27 cellular contexts compared by ENCODE assay signal in the genomic region with DNA sequence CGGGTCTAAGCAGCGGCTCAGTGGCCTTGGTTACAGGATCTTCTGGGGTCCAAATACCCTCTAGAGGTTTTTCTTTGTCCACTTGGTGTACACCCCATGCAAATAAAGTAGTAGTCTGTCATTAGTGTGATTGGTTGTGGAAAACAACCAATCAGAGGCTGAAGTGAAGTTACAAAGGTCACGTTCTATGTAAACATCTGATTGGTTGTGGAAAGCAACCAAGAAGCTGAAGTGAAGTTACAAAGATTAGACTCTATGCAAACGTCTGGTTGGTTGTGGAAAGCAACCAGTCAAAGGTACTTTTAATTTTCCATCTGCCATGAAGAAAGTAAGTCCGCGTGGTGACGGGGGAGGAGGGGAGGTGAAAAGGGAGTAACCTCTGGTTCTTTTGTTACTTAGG.
"Had no signal": no experiment of that assay in that cellular context is flagged by ENCODE, and none has a peak within 500 bp of the region (broad histone marks: within the 10 kb centered on the region; RNA-seq: fewer than 3 reads in every experiment).

No MANE protein-coding gene starts in this region.

- DNase-seq: IMR-90; Karpas-422; KG1; MG63; NCI-H1092; NCI-H1105 treated with DMSO at 0.1 percent for 48 hours; NCI-H1417 treated with DMSO at 0.1 percent for 48 hours; NCI-H187; NCI-H2029; NCI-H2081 treated with DMSO at 0.1 percent for 48 hours; NCI-H2171; NCI-H226; NCI-H446; NCI-H510A; NCI-H524 treated with DMSO at 0.1 percent for 48 hours; NCI-H69; NCI-H774; NK-92 treated with Interleukin-12 subunit alpha and Interleukin-12 subunit beta, amount 100 ng/mL, for 24 hours; PC-3; Peyer's patch; SHP77 treated with DMSO at 0.1 percent for 48 hours; SJCRH30; SW 1271; T-cell had no signal

- H3K27ac Mint-ChIP-seq: T-cell; T-helper 1 cell treated with Interleukin-12 subunit alpha and Interleukin-12 subunit beta and Interleukin-4 antibody, amounts not matched to agents 30 μg/mL and 1 μg/mL, for 36 hours had no signal

- FAIRE-seq: HepG2 had no signal

- H3K4me1 ChIP-seq: Peyer's patch, SJCRH30 had no signal

- H3K36me3 Mint-ChIP-seq: T-cell had no signal

- H3K4me3 Mint-ChIP-seq: T-cell; T-helper 1 cell treated with Interleukin-12 subunit alpha and Interleukin-12 subunit beta and Interleukin-4 antibody, amounts not matched to agents 30 μg/mL and 1 μg/mL, for 36 hours had no signal

- H3K4me3 ChIP-seq: MG63, Peyer's patch, SJCRH30 had no signal

- ATAC-seq: HepG2, PC-3, Right ventricle myocardium inferior, T-cell had no signal

- H3K36me3 ChIP-seq: MG63, Peyer's patch, SJCRH30 had no signal

- H3K27me3 ChIP-seq: MG63, Peyer's patch had no signal

- H3K27ac ChIP-seq: Peyer's patch, SJCRH30 had no signal

- H3K9me3 ChIP-seq: MG63, SJCRH30 had no signal

- H3K9me3 Mint-ChIP-seq: T-helper 1 cell treated with Interleukin-12 subunit alpha and Interleukin-12 subunit beta and Interleukin-4 antibody, amounts not matched to agents 30 μg/mL and 1 μg/mL, for 36 hours had no signal
